In the genomic region with DNA sequence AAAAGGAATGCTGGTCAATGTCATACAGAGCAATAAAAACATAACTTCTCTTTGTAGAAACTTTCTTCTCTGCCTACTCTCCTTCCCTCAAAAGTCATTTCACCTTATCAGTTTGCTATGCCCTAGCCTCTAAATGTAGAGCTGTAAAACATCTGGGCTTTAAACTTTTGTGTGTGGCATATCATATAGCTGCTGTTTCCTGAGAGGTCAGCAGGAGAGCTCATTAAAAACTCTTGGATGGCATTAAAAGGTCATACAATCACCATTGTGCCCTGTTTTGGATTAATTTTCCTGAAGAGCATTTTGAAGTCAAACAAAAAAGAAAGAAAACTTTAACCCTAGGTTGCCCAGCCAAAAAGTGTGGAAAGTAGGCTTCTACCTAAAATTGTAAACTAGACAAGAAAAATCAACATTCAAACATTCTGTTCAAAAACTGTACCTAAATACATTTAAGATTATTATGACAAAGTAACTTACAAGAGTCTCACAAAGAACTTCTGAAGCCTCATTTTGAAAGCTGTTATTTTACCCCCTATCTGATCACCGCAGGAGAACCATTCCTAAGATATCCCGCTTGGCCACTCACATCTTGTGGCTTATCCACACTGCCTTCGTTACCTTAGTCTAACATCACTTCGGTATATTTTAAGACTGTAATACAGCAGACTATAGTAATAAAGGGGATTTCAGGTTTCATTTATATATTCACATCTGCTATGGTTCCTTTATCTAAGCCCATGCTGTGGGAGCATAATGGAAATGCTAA, we compare ENCODE assay signal across 23 cellular contexts.
"Had no signal": no experiment of that assay in that cellular context is flagged by ENCODE, and none has a peak within 500 bp of the region (broad histone marks: within the 10 kb centered on the region; RNA-seq: fewer than 3 reads in every experiment).

No MANE protein-coding gene starts in this region.

- H3K36me3 Mint-ChIP-seq: stimulated activated naive B cell treated with anti-CD40 and anti-IgM and Interleukin-4, amounts not matched to agents 10 μg/mL and 1 μg/mL and 100 μg/mL, for 72 hours had no signal

- H3K9me3 Mint-ChIP-seq: immature natural killer cell; mesothelial cell of epicardium; naive thymus-derived CD8-positive, alpha-beta T cell; stimulated activated naive B cell treated with anti-CD40 and anti-IgM and Interleukin-4, amounts not matched to agents 10 μg/mL and 1 μg/mL and 100 μg/mL, for 72 hours had no signal

- H3K27me3 ChIP-seq: heart left ventricle, ovary, right atrium auricular region, right lobe of liver, stomach, testis, thyroid gland, transverse colon, upper lobe of right lung had no signal

- ATAC-seq: heart left ventricle; naive thymus-derived CD8-positive, alpha-beta T cell; right lobe of liver; stimulated activated naive B cell treated with anti-CD40 and anti-IgM and Interleukin-4, amounts not matched to agents 10 μg/mL and 1 μg/mL and 100 μg/mL, for 72 hours; stimulated activated naive CD8-positive, alpha-beta T cell treated with anti-CD3 and anti-CD28 coated beads, Interleukin-15, Interleukin-2, amounts not matched to agents 100 U/mL and 50 U/mL, for 24 hours; upper lobe of right lung had no signal

- H3K27me3 Mint-ChIP-seq: naive thymus-derived CD8-positive, alpha-beta T cell; progenitor cell of endocrine pancreas; stimulated activated naive B cell treated with anti-CD40 and anti-IgM and Interleukin-4, amounts not matched to agents 10 μg/mL and 1 μg/mL and 100 μg/mL, for 72 hours had no signal

- H3K27ac Mint-ChIP-seq: immature natural killer cell; mesothelial cell of epicardium; naive thymus-derived CD8-positive, alpha-beta T cell; nephron; progenitor cell of endocrine pancreas; stimulated activated naive B cell treated with anti-CD40 and anti-IgM and Interleukin-4, amounts not matched to agents 10 μg/mL and 1 μg/mL and 100 μg/mL, for 72 hours had no signal

- H3K4me1 Mint-ChIP-seq: immature natural killer cell; mesothelial cell of epicardium; naive thymus-derived CD8-positive, alpha-beta T cell; nephron; stimulated activated naive B cell treated with anti-CD40 and anti-IgM and Interleukin-4, amounts not matched to agents 10 μg/mL and 1 μg/mL and 100 μg/mL, for 72 hours had no signal

- H3K27ac ChIP-seq: heart left ventricle, left ventricle myocardium inferior, ovary, right atrium auricular region, right lobe of liver, stomach, testis, thyroid gland, transverse colon, upper lobe of right lung had no signal

- H3K4me2 ChIP-seq: smooth muscle cell had no signal

- H3K4me1 ChIP-seq: heart left ventricle, left ventricle myocardium inferior, right atrium auricular region, right lobe of liver, stomach, testis, thyroid gland, upper lobe of right lung had no signal

- DNase-seq: heart left ventricle; hypothalamus; immature natural killer cell; kidney; left ventricle myocardium inferior; mesenchymal stem cell; naive thymus-derived CD8-positive, alpha-beta T cell; ovary; right lobe of liver; stimulated activated CD4-positive, alpha-beta T cell treated with anti-CD3 and anti-CD28 coated beads, Interleukin-1b, Interleukin-23, amount 100 ng/mL, for 48 hours; stimulated activated CD4-positive, alpha-beta T cell treated with anti-CD3 and anti-CD28 coated beads, Interleukin-2, amount 100 ng/mL, for 48 hours; stimulated activated naive B cell treated with anti-CD40 and anti-IgM and Interleukin-4, amounts not matched to agents 10 μg/mL and 1 μg/mL and 100 μg/mL, for 72 hours; stimulated activated naive CD8-positive, alpha-beta T cell treated with anti-CD3 and anti-CD28 coated beads, Interleukin-15, Interleukin-2, amounts not matched to agents 100 U/mL and 50 U/mL, for 24 hours; stomach; testis; thyroid gland; transverse colon; upper lobe of right lung had no signal

- H3K9me3 ChIP-seq: heart left ventricle, left ventricle myocardium inferior, ovary, right atrium auricular region, right lobe of liver, stomach, testis, thyroid gland, transverse colon, upper lobe of right lung had no signal

- H3K4me3 ChIP-seq: heart left ventricle, left ventricle myocardium inferior, ovary, right atrium auricular region, right lobe of liver, smooth muscle cell, stomach, testis, thyroid gland, transverse colon, upper lobe of right lung had no signal

- H3K4me3 Mint-ChIP-seq: immature natural killer cell; mesothelial cell of epicardium; naive thymus-derived CD8-positive, alpha-beta T cell; nephron; stimulated activated naive B cell treated with anti-CD40 and anti-IgM and Interleukin-4, amounts not matched to agents 10 μg/mL and 1 μg/mL and 100 μg/mL, for 72 hours had no signal

- H3K36me3 ChIP-seq: left ventricle myocardium inferior, ovary, right atrium auricular region, right lobe of liver, thyroid gland, upper lobe of right lung had no signal
